20 cellular contexts compared by ENCODE assay signal in genomic region chr10:80415734-80416281, GRCh38. TPM values are rescaled to one million over a fixed set of nuclear protein-coding genes. Genes with fewer than 3 reads are reported as not detected.
DNase-seq lines count a peak whose midpoint lies in the region; ATAC-seq, FAIRE-seq and TF ChIP-seq lines count a peak whose summit lies in the region.
"Had no signal": no experiment of that assay in that cellular context is flagged by ENCODE, and none has a peak within 500 bp of the region (broad histone marks: within the 10 kb centered on the region; RNA-seq: fewer than 3 reads in every experiment).

No MANE protein-coding gene starts in this region.

- TF ChIP-seq CTCF in A673 (conservative IDR thresholded peaks at IDR 0.05; ENCODE audit: low read depth, low read length) (no peak), brain (conservative IDR thresholded peaks at IDR 0.05) (no peak), prostate gland (IDR thresholded peaks at IDR 0.05) (no peak)

- CTCF ChIA-PET in A673 (lab: Charles Lee), result no interaction called here

- no peaks in the 10 kb centered on the region for H3K9me3 Mint-ChIP-seq in brain
- H3K9me3 Mint-ChIP-seq in activated T-cell treated with anti-CD3 and anti-CD28 coated beads, Interleukin-2, amount 50 U/mL, for 4 hours, result no peaks in the 10 kb centered on the region
- H3K9me3 Mint-ChIP-seq: activated CD4-positive, alpha-beta memory T cell treated with anti-CD3 and anti-CD28 coated beads, Interleukin-2, amount 10 ng/mL, durations not matched to agents 7 days and 5 days; activated T-helper 17 cell treated with anti-CD3 and anti-CD28 coated beads, Interleukin-2, amount 50 U/mL, for 72 hours; CD8-positive, alpha-beta memory T cell had no signal

- 26% methylated on average over 2 of the region's 2 CpGs for WGBS in prostate gland

- DNase-seq in A673 (ENCODE audit: low spot score), result no peak
- peak; percentile 49 for DNase-seq in kidney tubule cell (ENCODE audit: low spot score)
- no peak for DNase-seq in prostate gland (ENCODE audit: low spot score)
- no peak for DNase-seq in GM12892 (ENCODE audit: insufficient read length)
- no peak for DNase-seq in retina
- DNase-seq in activated T-cell treated with anti-CD3 and anti-CD28 coated beads, Interleukin-2, amount 50 U/mL, for 4 hours, result no peak
- DNase-seq in T-helper 2 cell, result no peak
- DNase-seq: activated CD4-positive, alpha-beta memory T cell treated with anti-CD3 and anti-CD28 coated beads, Interleukin-2, amount 10 ng/mL, durations not matched to agents 7 days and 5 days; aorta; CD8-positive, alpha-beta memory T cell; NCI-H146; NCI-H345 had no signal

- no peaks in the 10 kb centered on the region for H3K27me3 Mint-ChIP-seq in brain
- no peaks in the 10 kb centered on the region for H3K27me3 Mint-ChIP-seq in activated T-cell treated with anti-CD3 and anti-CD28 coated beads, Interleukin-2, amount 50 U/mL, for 4 hours (ENCODE audit: low read depth)
- H3K27me3 Mint-ChIP-seq: activated T-helper 17 cell treated with anti-CD3 and anti-CD28 coated beads, Interleukin-2, amount 50 U/mL, for 72 hours had no signal

- BruUV-seq in A673 (replicated peaks; lab: Mats Ljungman, UMichigan), result no TSS peak

- no peak for ATAC-seq in activated T-cell treated with anti-CD3 and anti-CD28 coated beads, Interleukin-2, amount 50 U/mL, for 4 hours
- ATAC-seq: activated T-helper 17 cell treated with anti-CD3 and anti-CD28 coated beads, Interleukin-2, amount 50 U/mL, for 72 hours; GM12878; HCT116 had no signal

- no peak for FAIRE-seq in GM12892 (lab: Jason Lieb, UNC)
- FAIRE-seq: GM12878 had no signal

- peaks cover 90% of the 10 kb centered on the region for H3K4me1 Mint-ChIP-seq in brain
- peaks cover 4% of the 10 kb centered on the region for H3K4me1 Mint-ChIP-seq in activated T-cell treated with anti-CD3 and anti-CD28 coated beads, Interleukin-2, amount 50 U/mL, for 4 hours (ENCODE audit: low read depth)
- H3K4me1 Mint-ChIP-seq: activated CD4-positive, alpha-beta memory T cell treated with anti-CD3 and anti-CD28 coated beads, Interleukin-2, amount 10 ng/mL, durations not matched to agents 7 days and 5 days had no signal

- POLR2A ChIA-PET in A673 (lab: Charles Lee; ENCODE audit: low non-redundant PET), result no interaction called here

- intact Hi-C loops in A673 (cut with micrococcal nuclease; ENCODE audit: unreplicated experiment), result no loop called here
- intact Hi-C loops in prostate gland (cut with DNase I), result no loop called here

- no peaks in the 10 kb centered on the region for H3K27me3 ChIP-seq in A673 (replicated peaks; ENCODE audit: insufficient read depth, low read depth, low read length, poor library complexity)
- H3K27me3 ChIP-seq in prostate gland (replicated peaks; ENCODE audit: insufficient read depth), result no peaks in the 10 kb centered on the region

- no peaks in the 10 kb centered on the region for H3K9me3 ChIP-seq in A673 (ENCODE audit: low read depth, low read length, poor library complexity, severe bottlenecking)
- no peaks in the 10 kb centered on the region for H3K9me3 ChIP-seq in prostate gland
- H3K9me3 ChIP-seq: thoracic aorta had no signal

- H3K27ac ChIP-seq in A673 (ENCODE audit: low read depth, low read length, poor library complexity, severe bottlenecking) (peak overlapping the region; percentile 7), prostate gland (peak overlapping the region; percentile 74 to 85)
- H3K27ac ChIP-seq: thoracic aorta had no signal

- H3K4me3 ChIP-seq in A673 (ENCODE audit: low read depth, low read length, poor library complexity, severe bottlenecking), result no peak overlapping the region
- H3K4me3 ChIP-seq in prostate gland, result no peak overlapping the region
- H3K4me3 ChIP-seq: GM12878, thoracic aorta had no signal

- peak overlapping the region; percentile 44 to 98 (median 79) for H3K27ac Mint-ChIP-seq in brain
- H3K27ac Mint-ChIP-seq: activated CD4-positive, alpha-beta memory T cell treated with anti-CD3 and anti-CD28 coated beads, Interleukin-2, amount 10 ng/mL, durations not matched to agents 7 days and 5 days; activated T-helper 17 cell treated with anti-CD3 and anti-CD28 coated beads, Interleukin-2, amount 50 U/mL, for 72 hours; CD8-positive, alpha-beta memory T cell had no signal

- H3K36me3 Mint-ChIP-seq in brain, result peaks cover 5% of the 10 kb centered on the region
- no peaks in the 10 kb centered on the region for H3K36me3 Mint-ChIP-seq in activated T-cell treated with anti-CD3 and anti-CD28 coated beads, Interleukin-2, amount 50 U/mL, for 4 hours (ENCODE audit: insufficient read depth)
- H3K36me3 Mint-ChIP-seq: CD8-positive, alpha-beta memory T cell had no signal

- H3K4me1 ChIP-seq in A673 (ENCODE audit: insufficient read depth, low read length, poor library complexity, severe bottlenecking), result peaks cover 53% of the 10 kb centered on the region
- H3K4me1 ChIP-seq in prostate gland (replicated peaks), result peaks cover 36% of the 10 kb centered on the region

- H3K36me3 ChIP-seq in A673 (ENCODE audit: insufficient read depth, low read length, poor library complexity, severe bottlenecking), result peaks cover under 1% of the 10 kb centered on the region
- H3K36me3 ChIP-seq in prostate gland, result no peaks in the 10 kb centered on the region
- H3K36me3 ChIP-seq: thoracic aorta had no signal

- TF ChIP-seq POLR2A in prostate gland (IDR thresholded peaks at IDR 0.05) (no peak), GM12892 (IDR thresholded peaks at IDR 0.05; ENCODE audit: low read depth, low read length) (no peak)

- peak overlapping the region; percentile 8 to 70 (median 53) for H3K4me3 Mint-ChIP-seq in brain
- H3K4me3 Mint-ChIP-seq in activated T-cell treated with anti-CD3 and anti-CD28 coated beads, Interleukin-2, amount 50 U/mL, for 4 hours, result no peak overlapping the region
- H3K4me3 Mint-ChIP-seq: activated CD4-positive, alpha-beta memory T cell treated with anti-CD3 and anti-CD28 coated beads, Interleukin-2, amount 10 ng/mL, durations not matched to agents 7 days and 5 days; activated T-helper 17 cell treated with anti-CD3 and anti-CD28 coated beads, Interleukin-2, amount 50 U/mL, for 72 hours; CD8-positive, alpha-beta memory T cell had no signal

RNA-seq across cellular contexts. Expression of gene PRXL2A, which starts 7.5 kb away (rescaled TPM):
- 98.7 and 100 TPM in 2 replicates for total RNA-seq in A673 (2021)
- 178 TPM for polyA plus RNA-seq in brain (ENCODE audit: insufficient read depth, low read depth, low replicate concordance)
- 100 to 1,000 TPM in 1 of 2 donors, 10 to 100 TPM in 1; 86.0 to 101 TPM for total RNA-seq in prostate gland
- 25.5 TPM for polyA plus RNA-seq in GM12892 (2012; ENCODE audit: missing spikeins)
- 10 to 100 TPM in 2 of 3 donors, 1 to 10 TPM in 1; 6.1 to 11.1 (median 10.8) TPM for total RNA-seq in activated T-cell treated with anti-CD3 and anti-CD28 coated beads, Interleukin-2, amount 50 U/mL, for 4 hours

RNA-seq across cellular contexts. Expression of gene TSPAN14, which starts 38.3 kb away (rescaled TPM):
- total RNA-seq in A673 (2021), result 50.4 and 55.8 TPM in 2 replicates
- polyA plus RNA-seq in brain (ENCODE audit: insufficient read depth, low read depth, low replicate concordance), result 70.4 TPM
- 100 to 1,000 TPM in 1 of 2 donors, 10 to 100 TPM in 1; 69.8 to 103 TPM for total RNA-seq in prostate gland
- 12.1 TPM for polyA plus RNA-seq in GM12892 (2012; ENCODE audit: missing spikeins)
- total RNA-seq in activated T-cell treated with anti-CD3 and anti-CD28 coated beads, Interleukin-2, amount 50 U/mL, for 4 hours, result 10 to 100 TPM; 31.8 to 36.2 (median 35.0) TPM

RNA-seq across cellular contexts. Expression of gene DYDC2, which starts 59.2 kb away (rescaled TPM):
- total RNA-seq in A673 (2021) (not detected in 2 replicates), prostate gland (not detected)
- polyA plus RNA-seq in brain (ENCODE audit: insufficient read depth, low read depth, low replicate concordance), result 1.2 TPM
- polyA plus RNA-seq in GM12892 (2012; ENCODE audit: missing spikeins), result not detected
- total RNA-seq in activated T-cell treated with anti-CD3 and anti-CD28 coated beads, Interleukin-2, amount 50 U/mL, for 4 hours, result not detected
- total RNA-seq: activated CD4-positive, alpha-beta memory T cell treated with anti-CD3 and anti-CD28 coated beads, Interleukin-2, amount 10 ng/mL, durations not matched to agents 7 days and 5 days; activated T-helper 17 cell treated with anti-CD3 and anti-CD28 coated beads, Interleukin-2, amount 50 U/mL, for 72 hours; aorta; CD8-positive, alpha-beta memory T cell; GM12878; mesenteric fat pad; osteoblast; thoracic aorta had no signal
- polyA plus RNA-seq: aorta; CD8-positive, alpha-beta memory T cell had no signal

RNA-seq across cellular contexts. Expression of gene DYDC1, which starts 59.3 kb away (rescaled TPM):
- total RNA-seq in A673 (2021) (not detected in 2 replicates), prostate gland (1 to 10 TPM in 1 of 2 donors, not detected in 1; 8.7 TPM)
- not detected for polyA plus RNA-seq in brain (ENCODE audit: insufficient read depth, low read depth, low replicate concordance)
- not detected for polyA plus RNA-seq in GM12892 (2012; ENCODE audit: missing spikeins)
- not detected for total RNA-seq in activated T-cell treated with anti-CD3 and anti-CD28 coated beads, Interleukin-2, amount 50 U/mL, for 4 hours
- total RNA-seq: activated CD4-positive, alpha-beta memory T cell treated with anti-CD3 and anti-CD28 coated beads, Interleukin-2, amount 10 ng/mL, durations not matched to agents 7 days and 5 days; activated T-helper 17 cell treated with anti-CD3 and anti-CD28 coated beads, Interleukin-2, amount 50 U/mL, for 72 hours; aorta; CD8-positive, alpha-beta memory T cell; dermis microvascular lymphatic vessel endothelial cell; GM12878; mesenteric fat pad; osteoblast; thoracic aorta had no signal
- polyA plus RNA-seq: aorta; CD8-positive, alpha-beta memory T cell; GM12878 had no signal
